Comparison of ENCODE assay signal across 1 cellular context in genomic region chr21:28704746-28705145, GRCh38.
TF ChIP-seq lines count a peak whose summit lies in the region.

No MANE protein-coding gene starts in this region.

TF ChIP-seq in IMR-90, 13 proteins besides CTCF, POLR2A, EP300 and RAD21 (continued from another document):
- TF ChIP-seq, protein P1, sequence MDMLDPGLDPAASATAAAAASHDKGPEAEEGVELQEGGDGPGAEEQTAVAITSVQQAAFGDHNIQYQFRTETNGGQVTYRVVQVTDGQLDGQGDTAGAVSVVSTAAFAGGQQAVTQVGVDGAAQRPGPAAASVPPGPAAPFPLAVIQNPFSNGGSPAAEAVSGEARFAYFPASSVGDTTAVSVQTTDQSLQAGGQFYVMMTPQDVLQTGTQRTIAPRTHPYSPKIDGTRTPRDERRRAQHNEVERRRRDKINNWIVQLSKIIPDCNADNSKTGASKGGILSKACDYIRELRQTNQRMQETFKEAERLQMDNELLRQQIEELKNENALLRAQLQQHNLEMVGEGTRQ (IDR thresholded peaks at IDR 0.05; ENCODE audit: low read depth, low read length), result no peak
- TF ChIP-seq BHLHE40 (IDR thresholded peaks at IDR 0.05; ENCODE audit: low read depth, low read length), result no peak
- TF ChIP-seq CHD1 (IDR thresholded peaks at IDR 0.05; ENCODE audit: low read depth, low read length), result no peak
- no peak for TF ChIP-seq CEBPB (IDR thresholded peaks at IDR 0.05; ENCODE audit: low read depth, low read length)
- TF ChIP-seq NFE2L2 (IDR thresholded peaks at IDR 0.05; ENCODE audit: low read depth, low read length), result no peak
- no peak for TF ChIP-seq RFX5 (IDR thresholded peaks at IDR 0.05; ENCODE audit: low read depth, low read length)
TF ChIP-seq in IMR-90: peak in this region for 0.
